In the genomic region with DNA sequence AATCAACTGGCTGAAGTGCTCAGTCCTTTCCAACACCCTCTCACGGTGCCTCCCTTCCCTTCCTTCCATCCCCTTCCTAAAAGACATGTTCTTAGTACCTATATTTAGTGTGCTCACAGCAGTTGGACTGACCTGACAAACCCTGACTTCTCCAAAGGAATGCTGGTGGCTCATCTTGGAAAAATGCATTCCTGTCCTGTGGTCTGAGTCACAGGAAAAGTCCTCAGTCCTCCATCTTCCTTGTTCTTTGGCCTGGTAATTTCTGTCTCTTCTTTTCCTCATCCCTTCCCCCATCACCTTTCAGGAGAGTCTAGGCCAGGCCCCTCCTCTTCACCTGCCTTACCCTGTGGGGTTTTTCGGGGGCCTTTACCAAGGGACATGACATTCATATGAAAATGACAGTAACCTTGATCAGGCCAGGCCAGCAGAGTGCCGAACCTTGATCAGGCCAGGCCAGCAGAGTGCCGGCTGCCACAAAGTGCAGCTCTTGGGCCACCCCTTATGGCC, we compare ENCODE assay signal across 12 cellular contexts. TPM values are rescaled to one million over a fixed set of nuclear protein-coding genes. Genes with fewer than 3 reads are reported as not detected.
DNase-seq lines count a peak whose midpoint lies in the region; ATAC-seq and TF ChIP-seq lines count a peak whose summit lies in the region.
"Had no signal": no experiment of that assay in that cellular context is flagged by ENCODE, and none has a peak within 500 bp of the region (broad histone marks: within the 10 kb centered on the region; RNA-seq: fewer than 3 reads in every experiment).

No MANE protein-coding gene starts in this region.

- H3K36me3 ChIP-seq in ACC112 (ENCODE audit: insufficient read depth, low read length) (0 out of 2 replicates have a peak, but pooled peaks cover 9% of the 10 kb centered on the region), HUES64 (ENCODE audit: insufficient read depth, low read length) (peaks cover 59% of the 10 kb centered on the region)
- H3K36me3 ChIP-seq: tibial nerve had no signal

- H3K4me1 Mint-ChIP-seq in chondrocyte (ENCODE audit: low read depth): peaks cover 91% of the 10 kb centered on the region

- ATAC-seq in HG02623 (IDR thresholded peaks at IDR 0.05; ENCODE audit: unreplicated experiment): no peak
- ATAC-seq in GM19351 (IDR thresholded peaks at IDR 0.05; ENCODE audit: unreplicated experiment): no peak

- H3K27ac Mint-ChIP-seq in chondrocyte (ENCODE audit: unreplicated experiment): peak overlapping the region; percentile 94

- H3K36me3 Mint-ChIP-seq in chondrocyte (ENCODE audit: low read depth): peaks cover 30% of the 10 kb centered on the region

- H3K4me1 ChIP-seq in ACC112 (ENCODE audit: control insufficient read depth, insufficient read depth, low read length, unreplicated experiment): peaks cover 26% of the 10 kb centered on the region
- H3K4me1 ChIP-seq in HUES64 (ENCODE audit: insufficient read depth, low read length): peaks cover 32% of the 10 kb centered on the region

- DNase-seq in chondrocyte (ENCODE audit: low spot score) (no peak), NCI-H748 (lab: John Stamatoyannopoulos, UW; ENCODE audit: unreplicated experiment) (no peak), amygdala (lab: John Stamatoyannopoulos, UW) (no peak)
- DNase-seq: NCI-H774 had no signal

- no peaks in the 10 kb centered on the region for H3K27me3 ChIP-seq in ACC112 (ENCODE audit: insufficient read depth, low read length)
- H3K27me3 ChIP-seq in HUES64 (ENCODE audit: insufficient read depth, low read length): no peaks in the 10 kb centered on the region
- H3K27me3 ChIP-seq in layer of hippocampus (ENCODE audit: control insufficient read depth, insufficient read depth, low read length): no peaks in the 10 kb centered on the region
- H3K27me3 ChIP-seq: BLaER1, tibial nerve had no signal

- WGBS in HUES64: 61% methylated on average over 4 of the region's 4 CpGs

- H3K27ac ChIP-seq in ACC112 (ENCODE audit: low read depth, low read length): peak overlapping the region; percentile 79
- H3K27ac ChIP-seq in HUES64 (ENCODE audit: low read depth, low read length): peak overlapping the region; percentile 54
- peak overlapping the region; percentile 2 for H3K27ac ChIP-seq in layer of hippocampus (ENCODE audit: low read depth, low read length)
- H3K27ac ChIP-seq: BLaER1, tibial nerve had no signal

- H3K4me3 ChIP-seq in ACC112 (ENCODE audit: low read depth, low read length): peak overlapping the region; percentile 53; the same call in 1 of the 2 replicates
- H3K4me3 ChIP-seq in HUES64 (ENCODE audit: low read length): peak overlapping the region; percentile 35
- H3K4me3 ChIP-seq: BLaER1, tibial nerve had no signal

- no peak overlapping the region for H3K4me3 Mint-ChIP-seq in chondrocyte (ENCODE audit: unreplicated experiment)

- no peak for TF ChIP-seq CTCF in chondrocyte (IDR thresholded peaks at IDR 0.05)

- H2AFZ ChIP-seq in ACC112 (ENCODE audit: low read length, unreplicated experiment): peak overlapping the region; percentile 64

- no peaks in the 10 kb centered on the region for H3K27me3 Mint-ChIP-seq in chondrocyte (ENCODE audit: low read depth)

- no peaks in the 10 kb centered on the region for H3K9me3 ChIP-seq in HUES64 (ENCODE audit: insufficient read depth, low read depth, low read length)
- H3K9me3 ChIP-seq: BLaER1, tibial nerve had no signal

- peak overlapping the region; percentile 5; the same call in 1 of the 2 replicates for H3K9ac ChIP-seq in HUES64 (ENCODE audit: low read depth, low read length)
- H3K9ac ChIP-seq: BLaER1 had no signal

- H3K9me3 Mint-ChIP-seq in chondrocyte (ENCODE audit: low read depth): no peaks in the 10 kb centered on the region
- H3K9me3 Mint-ChIP-seq: nephron had no signal

- peaks cover 7% of the 10 kb centered on the region for H3K79me2 ChIP-seq in ACC112 (ENCODE audit: control insufficient read depth, insufficient read depth, low read length, unreplicated experiment)

RNA-seq across cellular contexts. Expression of a gene that starts 7.2 kb away (rescaled TPM):
- 32.9 TPM for polyA plus RNA-seq in HUES64 (2013, experiment 1 of 2)
- polyA plus RNA-seq in HUES64 (2013, experiment 2 of 2): 38.4 TPM
- 104 to 225 TPM (median 105 TPM) in 3 replicates for total RNA-seq in chondrocyte

Comparison
In these comparisons a context has a peak if more than half of its experiments do, and no peak if none do; other contexts are left out.
1. H3K27ac ChIP-seq: peak in every context shown above with its lines; median percentile 79 in ACC112; 54 in HUES64; 2 in layer of hippocampus.